Comparison of ENCODE assay signal across 2 cellular contexts in the genomic region with DNA sequence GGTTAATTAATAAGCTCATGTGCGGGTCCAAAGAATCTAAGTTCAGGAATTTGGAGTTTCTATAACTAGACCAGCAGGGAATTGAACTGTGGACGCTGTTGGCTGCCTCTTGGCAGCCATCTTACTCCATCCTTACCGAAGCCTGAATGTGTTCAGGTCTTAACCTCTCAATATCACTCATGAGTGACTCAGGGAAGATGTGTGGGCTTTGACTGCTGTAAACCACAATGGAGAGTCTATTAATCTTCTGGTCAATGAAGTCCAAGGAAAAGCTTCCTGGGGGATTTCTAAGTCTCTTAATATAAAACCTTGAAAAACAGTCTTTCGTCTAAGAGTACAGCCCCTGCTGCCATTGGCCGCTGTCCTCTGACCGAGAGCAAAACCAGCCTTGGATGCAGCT.
TF ChIP-seq lines count a peak whose summit lies in the region.

No MANE protein-coding gene starts in this region.

TF ChIP-seq in IMR-90, 13 proteins besides CTCF, POLR2A, EP300 and RAD21:
- TF ChIP-seq CEBPB (IDR thresholded peaks at IDR 0.05; ENCODE audit: low read depth, low read length) (no peak), MAZ (IDR thresholded peaks at IDR 0.05; ENCODE audit: borderline replicate concordance, low read depth, low read length) (no peak), FOS (IDR thresholded peaks at IDR 0.05; ENCODE audit: low read depth, low read length) (no peak), SMC3 (IDR thresholded peaks at IDR 0.05; ENCODE audit: low read depth, low read length) (no peak), MAFK (IDR thresholded peaks at IDR 0.05; ENCODE audit: low read depth, low read length) (no peak), BHLHE40 (IDR thresholded peaks at IDR 0.05; ENCODE audit: low read depth, low read length) (no peak), USF2 (IDR thresholded peaks at IDR 0.05; ENCODE audit: low read depth, low read length) (no peak), NFE2L2 (IDR thresholded peaks at IDR 0.05; ENCODE audit: low read depth, low read length) (no peak), ELK1 (IDR thresholded peaks at IDR 0.05; ENCODE audit: borderline replicate concordance, low read depth, low read length) (no peak), CHD1 (IDR thresholded peaks at IDR 0.05; ENCODE audit: low read depth, low read length) (no peak), MXI1 (IDR thresholded peaks at IDR 0.05; ENCODE audit: borderline replicate concordance, low read depth, low read length) (no peak), RFX5 (IDR thresholded peaks at IDR 0.05; ENCODE audit: low read depth, low read length) (no peak), RCOR1 (IDR thresholded peaks at IDR 0.05; ENCODE audit: insufficient replicate concordance, low read length) (no peak)

TF ChIP-seq in GM23338, 12 proteins besides CTCF, POLR2A, EP300 and RAD21:
- TF ChIP-seq CREB1 (CRISPR knock-in tag; IDR thresholded peaks at IDR 0.05; ENCODE audit: low read depth) (no peak), NANOG (IDR thresholded peaks at IDR 0.05; ENCODE audit: borderline replicate concordance) (no peak), STAT1 (IDR thresholded peaks at IDR 0.05; ENCODE audit: unreplicated experiment) (no peak), POLR2AphosphoS5 (IDR thresholded peaks at IDR 0.05; ENCODE audit: low read depth) (no peak), ZNF114 (CRISPR knock-in tag; IDR thresholded peaks at IDR 0.05) (no peak)
- TF ChIP-seq, protein P1, sequence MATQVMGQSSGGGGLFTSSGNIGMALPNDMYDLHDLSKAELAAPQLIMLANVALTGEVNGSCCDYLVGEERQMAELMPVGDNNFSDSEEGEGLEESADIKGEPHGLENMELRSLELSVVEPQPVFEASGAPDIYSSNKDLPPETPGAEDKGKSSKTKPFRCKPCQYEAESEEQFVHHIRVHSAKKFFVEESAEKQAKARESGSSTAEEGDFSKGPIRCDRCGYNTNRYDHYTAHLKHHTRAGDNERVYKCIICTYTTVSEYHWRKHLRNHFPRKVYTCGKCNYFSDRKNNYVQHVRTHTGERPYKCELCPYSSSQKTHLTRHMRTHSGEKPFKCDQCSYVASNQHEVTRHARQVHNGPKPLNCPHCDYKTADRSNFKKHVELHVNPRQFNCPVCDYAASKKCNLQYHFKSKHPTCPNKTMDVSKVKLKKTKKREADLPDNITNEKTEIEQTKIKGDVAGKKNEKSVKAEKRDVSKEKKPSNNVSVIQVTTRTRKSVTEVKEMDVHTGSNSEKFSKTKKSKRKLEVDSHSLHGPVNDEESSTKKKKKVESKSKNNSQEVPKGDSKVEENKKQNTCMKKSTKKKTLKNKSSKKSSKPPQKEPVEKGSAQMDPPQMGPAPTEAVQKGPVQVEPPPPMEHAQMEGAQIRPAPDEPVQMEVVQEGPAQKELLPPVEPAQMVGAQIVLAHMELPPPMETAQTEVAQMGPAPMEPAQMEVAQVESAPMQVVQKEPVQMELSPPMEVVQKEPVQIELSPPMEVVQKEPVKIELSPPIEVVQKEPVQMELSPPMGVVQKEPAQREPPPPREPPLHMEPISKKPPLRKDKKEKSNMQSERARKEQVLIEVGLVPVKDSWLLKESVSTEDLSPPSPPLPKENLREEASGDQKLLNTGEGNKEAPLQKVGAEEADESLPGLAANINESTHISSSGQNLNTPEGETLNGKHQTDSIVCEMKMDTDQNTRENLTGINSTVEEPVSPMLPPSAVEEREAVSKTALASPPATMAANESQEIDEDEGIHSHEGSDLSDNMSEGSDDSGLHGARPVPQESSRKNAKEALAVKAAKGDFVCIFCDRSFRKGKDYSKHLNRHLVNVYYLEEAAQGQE (IDR thresholded peaks at IDR 0.05; ENCODE audit: unreplicated experiment), result no peak
